Comparison of ENCODE assay signal across 11 cellular contexts in the genomic region with DNA sequence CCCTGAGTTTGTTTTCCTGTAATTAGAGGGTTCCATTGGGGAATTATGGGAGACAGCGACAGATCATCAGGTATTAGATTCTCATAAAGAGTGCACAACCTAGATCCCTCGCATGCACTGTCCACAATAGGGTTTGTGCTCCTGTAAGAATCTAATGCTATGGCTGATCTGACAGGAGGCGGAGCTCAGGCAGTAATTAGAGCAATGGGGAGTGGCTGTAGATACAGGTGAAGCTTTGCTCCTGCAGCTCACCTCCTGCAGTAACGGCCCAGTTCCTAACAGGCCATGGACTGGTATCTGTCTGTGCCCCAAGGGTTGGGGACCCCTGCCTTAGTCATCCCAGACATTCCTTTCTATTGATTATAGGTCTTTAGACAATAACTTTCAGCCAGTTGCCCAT. TPM values are rescaled to one million over a fixed set of nuclear protein-coding genes. Genes with fewer than 3 reads are reported as not detected.
DNase-seq lines count a peak whose midpoint lies in the region; TF ChIP-seq lines count a peak whose summit lies in the region.
"Had no signal": no experiment of that assay in that cellular context is flagged by ENCODE, and none has a peak within 500 bp of the region (broad histone marks: within the 10 kb centered on the region; RNA-seq: fewer than 3 reads in every experiment).

No MANE protein-coding gene starts in this region.

- H3K27ac ChIP-seq in PC-9, result no peak overlapping the region

- peak overlapping the region; percentile 94 for H3K9ac ChIP-seq in skeletal muscle satellite cell (ENCODE audit: low read depth, low read length)

- peak overlapping the region; percentile 98 for H2AFZ ChIP-seq in PC-9

- H3K4me3 Mint-ChIP-seq in T-helper 1 cell treated with Interleukin-12 subunit alpha and Interleukin-12 subunit beta and Interleukin-4 antibody, amounts not matched to agents 30 μg/mL and 1 μg/mL, for 36 hours, result peak overlapping the region; percentile 35
- peak overlapping the region; percentile 80 for H3K4me3 Mint-ChIP-seq in endothelial cell (ENCODE audit: unreplicated experiment)

- no peaks in the 10 kb centered on the region for H3K36me3 Mint-ChIP-seq in T-helper 1 cell treated with Interleukin-12 subunit alpha and Interleukin-12 subunit beta and Interleukin-4 antibody, amounts not matched to agents 30 μg/mL and 1 μg/mL, for 36 hours (ENCODE audit: low read depth)
- peaks cover 8% of the 10 kb centered on the region for H3K36me3 Mint-ChIP-seq in endothelial cell (ENCODE audit: low read depth, unreplicated experiment)

- no peaks in the 10 kb centered on the region for H3K27me3 Mint-ChIP-seq in T-helper 1 cell treated with Interleukin-12 subunit alpha and Interleukin-12 subunit beta and Interleukin-4 antibody, amounts not matched to agents 30 μg/mL and 1 μg/mL, for 36 hours (ENCODE audit: low read depth)
- H3K27me3 Mint-ChIP-seq in endothelial cell (ENCODE audit: unreplicated experiment), result peaks cover 4% of the 10 kb centered on the region

- intact Hi-C loops in PC-9 (cut with micrococcal nuclease; ENCODE audit: unreplicated experiment), result loop anchor here (2.0 kb wide), 2 partner anchors 32 kb away; a partner anchor contains a TSS

- H3K36me3 ChIP-seq in PC-9 (ENCODE audit: low read depth) (no peaks in the 10 kb centered on the region), skeletal muscle satellite cell (ENCODE audit: insufficient read depth, low read length) (no peaks in the 10 kb centered on the region)
- H3K36me3 ChIP-seq: prostate gland had no signal

- DNase-seq in T-helper 1 cell (no peak), PC-9 (no peak), endothelial cell (ENCODE audit: low spot score) (no peak), SK-N-DZ (ENCODE audit: low spot score) (no peak), GM13976 (ENCODE audit: low spot score) (no peak), Kasumi-1 (lab: John Stamatoyannopoulos, UW) (no peak)
- DNase-seq: amniotic stem cell, NCI-H1694 treated with DMSO at 0.1 percent for 48 hours had no signal

- no peaks in the 10 kb centered on the region for H3K27me3 ChIP-seq in PC-9 (ENCODE audit: insufficient read depth, low read depth)
- H3K27me3 ChIP-seq in skeletal muscle satellite cell (ENCODE audit: control insufficient read depth, insufficient read depth, low read length), result no peaks in the 10 kb centered on the region

- no peaks in the 10 kb centered on the region for H3K9me3 Mint-ChIP-seq in T-helper 1 cell treated with Interleukin-12 subunit alpha and Interleukin-12 subunit beta and Interleukin-4 antibody, amounts not matched to agents 30 μg/mL and 1 μg/mL, for 36 hours
- no peaks in the 10 kb centered on the region for H3K9me3 Mint-ChIP-seq in endothelial cell (ENCODE audit: unreplicated experiment)

- H3F3A ChIP-seq in PC-9 (ENCODE audit: insufficient read depth, low read depth), result peaks cover 30% of the 10 kb centered on the region; the same call in 1 of the 2 replicates

- in situ Hi-C loops in GM13976 (cut with MboI; ENCODE audit: low sequenced_read_pairs, unreplicated experiment), result no loop called here

- POLR2A ChIA-PET in PC-9 (lab: Charles Lee; ENCODE audit: unreplicated experiment), result no interaction called here

- H4K20me1 ChIP-seq in PC-9 (ENCODE audit: insufficient read depth), result no peaks in the 10 kb centered on the region

- BruUV-seq in PC-9 (replicated peaks; lab: Mats Ljungman, UMichigan), result no TSS peak

- peak overlapping the region; percentile 96 for H3K4me2 ChIP-seq in PC-9
- no peak overlapping the region for H3K4me2 ChIP-seq in skeletal muscle satellite cell (ENCODE audit: low read length)

- H3K9me3 ChIP-seq in PC-9 (ENCODE audit: insufficient read depth, low read depth) (no peaks in the 10 kb centered on the region), skeletal muscle satellite cell (replicated peaks; ENCODE audit: low read length) (no peaks in the 10 kb centered on the region)
- H3K9me3 ChIP-seq: prostate gland had no signal

- H3K79me2 ChIP-seq in PC-9 (ENCODE audit: low read depth), result peaks cover 9% of the 10 kb centered on the region; the same call in 1 of the 2 replicates

- H3K4me1 ChIP-seq in PC-9 (replicated peaks; ENCODE audit: insufficient read depth), result peaks cover 9% of the 10 kb centered on the region; the same call in 1 of the 2 replicates
- H3K4me1 ChIP-seq in skeletal muscle satellite cell (ENCODE audit: control insufficient read depth, insufficient read depth, low read length), result peaks cover 12% of the 10 kb centered on the region
- H3K4me1 ChIP-seq: prostate gland had no signal

- H3K4me1 Mint-ChIP-seq in T-helper 1 cell treated with Interleukin-12 subunit alpha and Interleukin-12 subunit beta and Interleukin-4 antibody, amounts not matched to agents 30 μg/mL and 1 μg/mL, for 36 hours (ENCODE audit: low read depth), result peaks cover 17% of the 10 kb centered on the region
- H3K4me1 Mint-ChIP-seq in endothelial cell (ENCODE audit: unreplicated experiment), result peaks cover 10% of the 10 kb centered on the region

- no peaks in the 10 kb centered on the region for H3K9me2 ChIP-seq in PC-9 (ENCODE audit: insufficient read depth)

- H3K27ac Mint-ChIP-seq in T-helper 1 cell treated with Interleukin-12 subunit alpha and Interleukin-12 subunit beta and Interleukin-4 antibody, amounts not matched to agents 30 μg/mL and 1 μg/mL, for 36 hours, result peak overlapping the region; percentile 15
- no peak overlapping the region for H3K27ac Mint-ChIP-seq in endothelial cell (ENCODE audit: unreplicated experiment)

- no peak for TF ChIP-seq CTCF in PC-9 (conservative IDR thresholded peaks at IDR 0.05)
- TF ChIP-seq CTCF in endothelial cell (IDR thresholded peaks at IDR 0.05; ENCODE audit: unreplicated experiment), result no peak
- no peak for TF ChIP-seq CTCF in GM13976 (IDR thresholded peaks at IDR 0.05; ENCODE audit: borderline replicate concordance, control extremely low read depth, extremely low read depth, insufficient read depth, missing control alignments)

- no peak overlapping the region; the same call in 1 of the 2 replicates for H3K4me3 ChIP-seq in PC-9
- no peak overlapping the region for H3K4me3 ChIP-seq in skeletal muscle satellite cell (ENCODE audit: low read length)

- CTCF ChIA-PET in PC-9 (lab: Charles Lee), result no interaction called here

RNA-seq across cellular contexts. Expression of a gene that starts 0.9 kb away (rescaled TPM):
- 8.9 and 9.7 TPM in 2 replicates for total RNA-seq in PC-9 (2021)
- 18.5 TPM for total RNA-seq in endothelial cell (ENCODE audit: unreplicated experiment)
- 5.5 and 8.4 TPM in 2 replicates for total RNA-seq in skeletal muscle satellite cell (2012; rRNA removed)
- 15.8 and 20.9 TPM in 2 replicates for polyA plus RNA-seq in SK-N-DZ (2014; cell fraction: cytosol; rRNA removed)
- polyA plus RNA-seq in SK-N-DZ (2014; cell fraction: nucleus; rRNA removed), result 14.8 and 15.4 TPM in 2 replicates

RNA-seq across cellular contexts. Expression of a gene that starts 32.8 kb away (rescaled TPM):
- total RNA-seq in PC-9 (2021), result 35.2 and 39.0 TPM in 2 replicates
- total RNA-seq in endothelial cell (ENCODE audit: unreplicated experiment), result 47.7 TPM
- total RNA-seq in skeletal muscle satellite cell (2012; rRNA removed), result 12.7 and 17.7 TPM in 2 replicates
- polyA plus RNA-seq in SK-N-DZ (2014; cell fraction: cytosol; rRNA removed), result 63.1 and 65.6 TPM in 2 replicates
- 101 and 141 TPM in 2 replicates for polyA plus RNA-seq in SK-N-DZ (2014; cell fraction: nucleus; rRNA removed)

RNA-seq across cellular contexts. Expression of a gene that starts 33.3 kb away (rescaled TPM):
- total RNA-seq in PC-9 (2021) (69.4 and 70.3 TPM in 2 replicates), endothelial cell (ENCODE audit: unreplicated experiment) (63.1 TPM)
- 29.5 and 36.0 TPM in 2 replicates for total RNA-seq in skeletal muscle satellite cell (2012; rRNA removed)
- polyA plus RNA-seq in SK-N-DZ (2014; cell fraction: cytosol; rRNA removed), result 13.3 and 18.8 TPM in 2 replicates
- polyA plus RNA-seq in SK-N-DZ (2014; cell fraction: nucleus; rRNA removed), result 5.9 and 14.8 TPM in 2 replicates

RNA-seq across cellular contexts. Expression of a gene that starts 40.1 kb away (rescaled TPM):
- total RNA-seq in PC-9 (2021) (120 and 145 TPM in 2 replicates), endothelial cell (ENCODE audit: unreplicated experiment) (82.4 TPM)
- total RNA-seq in skeletal muscle satellite cell (2012; rRNA removed), result 65.4 and 72.5 TPM in 2 replicates
- 37.4 and 46.8 TPM in 2 replicates for polyA plus RNA-seq in SK-N-DZ (2014; cell fraction: cytosol; rRNA removed)
- 43.8 and 70.8 TPM in 2 replicates for polyA plus RNA-seq in SK-N-DZ (2014; cell fraction: nucleus; rRNA removed)

RNA-seq across cellular contexts. Expression of a gene that starts 52.5 kb away (rescaled TPM):
- total RNA-seq in PC-9 (2021) (195 and 238 TPM in 2 replicates), endothelial cell (ENCODE audit: unreplicated experiment) (119 TPM)
- total RNA-seq in skeletal muscle satellite cell (2012; rRNA removed), result 76.0 and 79.9 TPM in 2 replicates
- polyA plus RNA-seq in SK-N-DZ (2014; cell fraction: cytosol; rRNA removed), result 527 and 558 TPM in 2 replicates
- 941 and 957 TPM in 2 replicates for polyA plus RNA-seq in SK-N-DZ (2014; cell fraction: nucleus; rRNA removed)
